ENCODE assay signal across 8 cellular contexts in the genomic region with DNA sequence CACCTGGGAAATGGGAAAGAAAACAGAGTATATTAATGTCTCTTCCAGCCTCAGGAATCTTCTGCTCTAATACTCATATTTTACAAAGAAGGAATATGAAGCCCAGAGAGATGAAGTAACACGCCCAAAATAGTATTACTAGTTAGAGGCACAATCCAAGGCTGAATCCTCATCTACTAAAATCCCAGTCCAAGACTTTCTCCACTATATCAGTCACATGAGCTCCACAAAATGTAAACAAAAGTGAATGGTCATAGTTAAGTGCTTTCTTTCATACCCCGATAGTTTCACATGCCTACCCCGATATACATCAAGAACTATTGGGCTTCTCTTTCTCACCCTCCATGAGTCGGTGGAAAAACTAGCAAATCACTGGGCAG. TPM values are rescaled to one million over a fixed set of nuclear protein-coding genes. Genes with fewer than 3 reads are reported as not detected.
DNase-seq lines count a peak whose midpoint lies in the region; ATAC-seq and TF ChIP-seq lines count a peak whose summit lies in the region.

No MANE protein-coding gene starts in this region.

- DNase-seq in cardiac muscle cell (ENCODE audit: low read depth in 1 of 2, low spot score in 1 of 2) (no peak), Right ventricle myocardium inferior (ENCODE audit: missing footprints) (no peak), amniotic stem cell (lab: John Stamatoyannopoulos, UW) (peak; percentile 5), kidney epithelial cell (ENCODE audit: low read depth) (no peak), suprapubic skin (ENCODE audit: low spot score in 2 of 2) (no peak), SW 1271 (lab: John Stamatoyannopoulos, UW) (no peak), NCI-H226 (no peak), GDM1 (lab: John Stamatoyannopoulos, UW) (no peak)

- no peak for TF ChIP-seq CTCF in cardiac muscle cell (IDR thresholded peaks at IDR 0.05; ENCODE audit: low read depth, low read length)
- no peak for TF ChIP-seq CTCF in kidney epithelial cell (IDR thresholded peaks at IDR 0.05; ENCODE audit: insufficient read depth, low read length, poor library complexity, severe bottlenecking)
- TF ChIP-seq CTCF in suprapubic skin (IDR thresholded peaks at IDR 0.05): no peak

- H3K27ac ChIP-seq in cardiac muscle cell (peak overlapping the region; percentile 88), suprapubic skin (peak overlapping the region; percentile 84)

- peaks cover 5% of the 10 kb centered on the region for H3K4me1 ChIP-seq in cardiac muscle cell (ENCODE audit: low read depth)
- H3K4me1 ChIP-seq in suprapubic skin: peaks cover 16% of the 10 kb centered on the region

- no peak for ATAC-seq in Right ventricle myocardium inferior

- H3K4me3 ChIP-seq in cardiac muscle cell (peak overlapping the region; percentile 86), kidney epithelial cell (ENCODE audit: low read depth, low read length) (peak overlapping the region; percentile 83), suprapubic skin (peak overlapping the region; percentile 60)

- H3K9me3 ChIP-seq in cardiac muscle cell (ENCODE audit: low read depth): no peaks in the 10 kb centered on the region
- no peaks in the 10 kb centered on the region for H3K9me3 ChIP-seq in suprapubic skin

- 8% methylated on average over 4 of the region's 4 CpGs for WGBS in suprapubic skin

- TF ChIP-seq POLR2A in suprapubic skin (IDR thresholded peaks at IDR 0.05): no peak

- H3K27me3 ChIP-seq in cardiac muscle cell (no peaks in the 10 kb centered on the region), kidney epithelial cell (ENCODE audit: control insufficient read depth, insufficient read depth, low read length) (no peaks in the 10 kb centered on the region), suprapubic skin (no peaks in the 10 kb centered on the region)

- intact Hi-C loops in Right ventricle myocardium inferior (cut with DNase I): no loop called here

- no peak for TF ChIP-seq EP300 in suprapubic skin (IDR thresholded peaks at IDR 0.05)

- H3K36me3 ChIP-seq in cardiac muscle cell (peaks cover 16% of the 10 kb centered on the region), kidney epithelial cell (ENCODE audit: control insufficient read depth, insufficient read depth, low read length) (no peaks in the 10 kb centered on the region), suprapubic skin (peaks cover 8% of the 10 kb centered on the region)

RNA-seq across cellular contexts. Expression of gene INTS2, which starts 1.0 kb away (rescaled TPM):
- 9.5 and 12.9 TPM in 2 replicates for total RNA-seq in cardiac muscle cell
- 4.2 and 6.9 TPM in 2 replicates for polyA plus RNA-seq in cardiac muscle cell
- 9.1 TPM for total RNA-seq in Right ventricle myocardium inferior
- 10.1 and 13.3 TPM in 2 replicates for total RNA-seq in kidney epithelial cell
- total RNA-seq in suprapubic skin: 10 to 100 TPM in 2 of 4 donors, 1 to 10 TPM in 2; 8.3 to 17.8 (median 13.0) TPM
